In the genomic region with DNA sequence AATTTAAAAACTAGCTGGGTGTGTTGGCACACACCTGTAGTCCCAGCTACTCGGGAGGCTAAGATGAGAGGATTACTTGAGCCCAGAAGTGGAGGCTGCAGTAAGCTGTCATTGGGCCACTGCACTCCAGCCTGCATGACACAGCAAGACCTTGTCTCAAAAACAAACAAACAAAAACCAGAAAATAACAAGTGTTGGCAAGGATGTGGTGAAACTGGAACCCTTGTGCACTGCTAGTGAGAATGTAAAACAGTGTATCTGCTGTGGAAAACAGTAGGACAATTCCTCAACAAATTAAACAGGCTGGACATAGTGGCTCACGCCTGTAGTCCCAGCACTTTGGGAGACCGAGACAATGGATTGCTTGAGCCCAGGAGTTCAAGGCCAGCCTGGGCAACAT, we compare ENCODE assay signal across 1 cellular context.
A peak's percentile ranks its signal among the peaks of the same experiment; 100 is the strongest.
TF ChIP-seq lines count a peak whose summit lies in the region.

No MANE protein-coding gene starts in this region.

TF ChIP-seq in HepG2, 621 proteins besides CTCF, POLR2A, EP300 and RAD21:
- TF ChIP-seq CBX1 (IDR thresholded peaks at IDR 0.05; ENCODE audit: low read depth): no peak
- TF ChIP-seq, protein P1, sequence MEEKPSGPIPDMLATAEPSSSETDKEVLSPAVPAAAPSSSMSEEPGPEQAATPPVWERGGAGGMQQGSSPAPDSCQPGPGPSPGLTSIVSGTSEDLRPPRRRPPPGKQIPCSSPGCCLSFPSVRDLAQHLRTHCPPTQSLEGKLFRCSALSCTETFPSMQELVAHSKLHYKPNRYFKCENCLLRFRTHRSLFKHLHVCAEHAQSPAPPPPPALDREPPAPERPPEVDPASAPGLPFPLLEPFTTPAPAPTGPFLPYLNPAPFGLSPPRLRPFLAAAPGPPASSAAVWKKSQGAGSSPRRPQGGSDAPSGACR (CRISPR knock-in tag; IDR thresholded peaks at IDR 0.05): no peak
- TF ChIP-seq, protein P2, sequence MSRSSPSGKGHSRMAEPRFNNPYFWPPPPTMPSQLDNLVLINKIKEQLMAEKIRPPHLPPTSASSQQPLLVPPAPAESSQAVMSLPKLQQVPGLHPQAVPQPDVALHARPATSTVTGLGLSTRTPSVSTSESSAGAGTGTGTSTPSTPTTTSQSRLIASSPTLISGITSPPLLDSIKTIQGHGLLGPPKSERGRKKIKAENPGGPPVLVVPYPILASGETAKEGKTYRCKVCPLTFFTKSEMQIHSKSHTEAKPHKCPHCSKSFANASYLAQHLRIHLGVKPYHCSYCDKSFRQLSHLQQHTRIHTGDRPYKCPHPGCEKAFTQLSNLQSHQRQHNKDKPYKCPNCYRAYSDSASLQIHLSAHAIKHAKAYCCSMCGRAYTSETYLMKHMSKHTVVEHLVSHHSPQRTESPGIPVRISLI (CRISPR knock-in tag; IDR thresholded peaks at IDR 0.05; ENCODE audit: borderline replicate concordance): 0 out of 2 replicates have a peak, but pooled peaks have one; percentile 17
- TF ChIP-seq ZNF7 (CRISPR knock-in tag; IDR thresholded peaks at IDR 0.05): peak; percentile 94
- 0 out of 2 replicates have a peak, but pooled peaks have one; percentile 21 for TF ChIP-seq ZNF770 (CRISPR knock-in tag; IDR thresholded peaks at IDR 0.05)
